ENCODE assay signal across 9 cellular contexts in the genomic region with DNA sequence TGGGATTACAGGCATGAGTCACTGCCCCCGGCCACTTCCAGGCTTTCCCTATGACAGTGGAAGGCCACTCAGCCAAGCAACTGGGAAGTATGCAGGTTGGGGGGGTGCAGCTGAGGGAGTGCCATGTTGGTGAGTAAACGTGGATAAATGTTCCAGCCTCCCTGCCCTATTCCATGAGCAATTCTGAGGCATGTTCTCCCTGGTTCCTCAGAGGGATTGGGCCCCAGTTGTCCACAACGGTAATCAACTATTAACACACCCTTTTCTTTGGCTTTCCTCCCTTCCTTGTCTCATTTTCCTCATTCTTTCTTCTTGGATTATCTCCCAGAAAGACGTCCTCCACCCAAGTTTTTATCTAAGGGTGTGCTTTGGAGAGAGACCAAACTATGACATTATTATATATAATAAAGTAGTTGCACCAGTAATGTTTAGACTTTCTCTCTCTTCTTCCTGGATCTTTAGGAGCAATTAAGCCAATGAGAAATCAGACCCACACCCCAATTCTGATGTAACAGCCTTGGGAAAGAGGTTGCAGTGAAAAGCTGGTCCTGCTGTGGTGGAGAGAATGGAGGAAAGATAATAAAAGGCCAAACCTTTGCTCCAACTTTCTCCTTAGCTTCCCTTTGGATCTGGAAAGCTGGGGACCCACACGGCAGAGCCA. TPM values are rescaled to one million over a fixed set of nuclear protein-coding genes. Genes with fewer than 3 reads are reported as not detected.
DNase-seq lines count a peak whose midpoint lies in the region; ATAC-seq and TF ChIP-seq lines count a peak whose summit lies in the region.
"Had no signal": no experiment of that assay in that cellular context is flagged by ENCODE, and none has a peak within 500 bp of the region (broad histone marks: within the 10 kb centered on the region; RNA-seq: fewer than 3 reads in every experiment).

No MANE protein-coding gene starts in this region.

- intact Hi-C loops in Caco-2 (cut with micrococcal nuclease; ENCODE audit: unreplicated experiment), result no loop called here
- intact Hi-C loops in prostate gland (cut with DNase I), result no loop called here
- intact Hi-C loops in testis (cut with DNase I; ENCODE audit: low total_unique reads), result no loop called here

- POLR2A ChIA-PET in Caco-2 (lab: Charles Lee), result no interaction called here

- CTCF ChIA-PET in Caco-2 (lab: Charles Lee), result no interaction called here

- TF ChIP-seq CTCF in Caco-2 (IDR thresholded peaks at IDR 0.05; ENCODE audit: insufficient read depth in 1 of 2, low read depth in 1 of 2, low read length in 1 of 2, severe bottlenecking in 1 of 2, unreplicated experiment in 1 of 2), result no peak
- TF ChIP-seq CTCF in prostate gland (IDR thresholded peaks at IDR 0.05), result no peak
- no peak for TF ChIP-seq CTCF in testis (IDR thresholded peaks at IDR 0.05)

- H3K4me1 ChIP-seq in Caco-2 (peaks cover 41% of the 10 kb centered on the region), prostate gland (replicated peaks) (no peaks in the 10 kb centered on the region), testis (no peaks in the 10 kb centered on the region)

- ATAC-seq in HG03280 (IDR thresholded peaks at IDR 0.05; ENCODE audit: unreplicated experiment), result no peak
- ATAC-seq: activated CD4-positive, alpha-beta T cell treated with anti-CD3 and anti-CD28 coated beads for 36 hours had no signal

- H3K4me3 Mint-ChIP-seq in Caco-2 (ENCODE audit: unreplicated experiment), result no peak overlapping the region
- H3K4me3 Mint-ChIP-seq: activated CD4-positive, alpha-beta T cell treated with anti-CD3 and anti-CD28 coated beads for 36 hours had no signal

- DNase-seq in Caco-2 (no peak), RKO (ENCODE audit: low spot score) (peak; percentile 3), fibroblast of the conjunctiva (ENCODE audit: low read depth) (peak; percentile 79), prostate gland (ENCODE audit: low spot score) (peak; percentile 30), NCI-H774 (lab: John Stamatoyannopoulos, UW) (no peak), testis (no peak), NCI-H187 (lab: John Stamatoyannopoulos, UW) (no peak)
- DNase-seq: activated CD4-positive, alpha-beta T cell treated with anti-CD3 and anti-CD28 coated beads for 36 hours had no signal

- H3K27me3 ChIP-seq in Caco-2 (replicated peaks; ENCODE audit: control insufficient read depth, insufficient read depth, low read length) (no peaks in the 10 kb centered on the region), prostate gland (replicated peaks; ENCODE audit: insufficient read depth) (no peaks in the 10 kb centered on the region), testis (no peaks in the 10 kb centered on the region)

- H3K9me3 Mint-ChIP-seq in Caco-2 (ENCODE audit: unreplicated experiment), result peaks cover 14% of the 10 kb centered on the region

- peaks cover 34% of the 10 kb centered on the region for H3K4me1 Mint-ChIP-seq in Caco-2 (ENCODE audit: low read depth, unreplicated experiment)

- TF ChIP-seq POLR2A in prostate gland (IDR thresholded peaks at IDR 0.05) (peak; percentile 25), testis (IDR thresholded peaks at IDR 0.05) (no peak)

- H3K27ac ChIP-seq in prostate gland (peak overlapping the region; percentile 30 to 40), testis (no peak overlapping the region)

- no peaks in the 10 kb centered on the region; the same call in 1 of the 2 replicates for H3K9me3 ChIP-seq in Caco-2
- no peaks in the 10 kb centered on the region for H3K9me3 ChIP-seq in prostate gland
- H3K9me3 ChIP-seq in testis, result no peaks in the 10 kb centered on the region

- H3K27ac Mint-ChIP-seq in Caco-2 (ENCODE audit: unreplicated experiment), result peak overlapping the region; percentile 50
- H3K27ac Mint-ChIP-seq: activated CD4-positive, alpha-beta T cell treated with anti-CD3 and anti-CD28 coated beads for 36 hours had no signal

- H3K36me3 ChIP-seq in Caco-2 (ENCODE audit: control insufficient read depth, insufficient read depth, low read length) (no peaks in the 10 kb centered on the region), prostate gland (no peaks in the 10 kb centered on the region), testis (ENCODE audit: low read depth, missing control alignments) (no peaks in the 10 kb centered on the region)

- no TSS peak for BruUV-seq in Caco-2 (replicated peaks; lab: Mats Ljungman, UMichigan)

- peaks cover 6% of the 10 kb centered on the region for H3K36me3 Mint-ChIP-seq in Caco-2 (ENCODE audit: insufficient read depth, unreplicated experiment)

- H3K27me3 Mint-ChIP-seq in Caco-2 (ENCODE audit: insufficient read depth, unreplicated experiment), result no peaks in the 10 kb centered on the region

- H3K4me3 ChIP-seq in Caco-2 (ENCODE audit: low read depth, low read length), result no peak overlapping the region
- no peak overlapping the region for H3K4me3 ChIP-seq in prostate gland
- H3K4me3 ChIP-seq in testis, result no peak overlapping the region

- WGBS in prostate gland, result 31% methylated on average over 5 of the region's 5 CpGs
- 32 to 41% methylated on average over 4 to 5 of the region's 5 CpGs for WGBS in testis, 2 donors

RNA-seq across cellular contexts. Expression of a gene that starts 6.8 kb away (rescaled TPM):
- total RNA-seq in Caco-2 (2022), result 0.36 TPM in 1 of 2 replicates, not detected in the other
- total RNA-seq in prostate gland, result not detected
- 1 to 10 TPM in 1 of 2 donors, not detected in 1; 2.0 TPM for total RNA-seq in testis
- 0.74 TPM for polyA plus RNA-seq in testis (ENCODE audit: insufficient read depth, low read depth, low replicate concordance)
- total RNA-seq: activated CD4-positive, alpha-beta T cell treated with anti-CD3 and anti-CD28 coated beads for 36 hours had no signal

RNA-seq across cellular contexts. Expression of a gene that starts 15.4 kb away (rescaled TPM):
- total RNA-seq in Caco-2 (2022) (19.6 and 21.2 TPM in 2 replicates), prostate gland (10 to 100 TPM in 1 of 2 donors, 1 to 10 TPM in 1; 7.6 to 17.3 TPM), testis (10 to 100 TPM in 1 of 2 donors, 1 to 10 TPM in 1; 4.8 to 10.2 TPM)
- 7.9 TPM for polyA plus RNA-seq in testis (ENCODE audit: insufficient read depth, low read depth, low replicate concordance)

RNA-seq across cellular contexts. Expression of a gene that starts 35.5 kb away (rescaled TPM):
- 518 and 531 TPM in 2 replicates for total RNA-seq in Caco-2 (2022)
- total RNA-seq in prostate gland, result 100 to 1,000 TPM in 1 of 2 donors, 10 to 100 TPM in 1; 97.1 to 386 TPM
- total RNA-seq in testis, result 100 to 1,000 TPM; 204 to 389 TPM
- 305 TPM for polyA plus RNA-seq in testis (ENCODE audit: insufficient read depth, low read depth, low replicate concordance)

Comparison
In these comparisons a context has a peak if more than half of its experiments do, and no peak if none do; other contexts are left out.
1. DNase-seq: peak in RKO (single experiment), fibroblast of the conjunctiva (single experiment) and prostate gland (single experiment); none in Caco-2 (0 of 2), NCI-H774 (single experiment), testis (single experiment) and NCI-H187 (0 of 2).
2. H3K27ac ChIP-seq: peak in prostate gland (2 of 2); none in testis (0 of 2).